5 cellular contexts compared by ENCODE assay signal in genomic region chr9:120530220-120530832, GRCh38. TPM values are rescaled to one million over a fixed set of nuclear protein-coding genes. Genes with fewer than 3 reads are reported as not detected.
DNase-seq lines count a peak whose midpoint lies in the region; TF ChIP-seq lines count a peak whose summit lies in the region.
"Not testable (repeated sequence)": the region's sequence is repeated elsewhere in the genome, so short reads cannot be mapped to it uniquely, and the experiment has no call there.

No MANE protein-coding gene starts in this region.

- not testable (repeated sequence) for H3K4me3 ChIP-seq in HEK293 (ENCODE audit: low read depth, low read length); liver (ENCODE audit: low read depth in 1 of 3, low read length in 3 of 3); thyroid gland (replicated peaks in 1 of 3)

- H3K27me3 Mint-ChIP-seq in endothelial cell (ENCODE audit: unreplicated experiment) = not testable (repeated sequence)

- peaks cover 54% of the 10 kb centered on the region for H3K36me3 Mint-ChIP-seq in endothelial cell (ENCODE audit: low read depth, unreplicated experiment)

- not testable (repeated sequence) for H3K27ac Mint-ChIP-seq in endothelial cell (ENCODE audit: unreplicated experiment)

- not testable (repeated sequence) for TF ChIP-seq RAD21 in liver (IDR thresholded peaks at IDR 0.05)

- DNase-seq in NCI-H69 (lab: John Stamatoyannopoulos, UW) = peak; percentile 19
- not testable (repeated sequence) for DNase-seq in endothelial cell (ENCODE audit: low spot score)
- DNase-seq in thyroid gland = peak; percentile 59 to 63

- CTCF ChIA-PET in HEK293 (lab: Yijun Ruan, JAX) = interaction anchor here (0.8 to 2.6 kb wide), 4 partner anchors 10 to 82 kb away, joined by 3 to 9 read pairs (median 6); no protein-coding TSS in a partner anchor

- not testable (repeated sequence) for H3K4me1 Mint-ChIP-seq in endothelial cell (ENCODE audit: unreplicated experiment)

- H3K27ac ChIP-seq in HEK293 (ENCODE audit: extremely low read depth, low read depth, low read length); liver (ENCODE audit: low read depth in 1 of 2, low read length in 2 of 2): not testable (repeated sequence)
- peak overlapping the region; percentile 45 to 71 (median 62) for H3K27ac ChIP-seq in thyroid gland

- H3K27me3 ChIP-seq in liver (ENCODE audit: control insufficient read depth in 4 of 4, insufficient read depth in 4 of 4, low read length in 3 of 4); thyroid gland: not testable (repeated sequence)

- not testable (repeated sequence) for TF ChIP-seq CTCF in HEK293 (tag by site-specific recombination; IDR thresholded peaks at IDR 0.05); endothelial cell (IDR thresholded peaks at IDR 0.05; ENCODE audit: unreplicated experiment); liver (IDR thresholded peaks at IDR 0.05; ENCODE audit: low read depth, low read length, missing input control); thyroid gland (IDR thresholded peaks at IDR 0.05)

- peak overlapping the region; percentile 4 for H3K4me3 Mint-ChIP-seq in endothelial cell (ENCODE audit: unreplicated experiment)

- WGBS in liver = 61% methylated on average over 6 of the region's 6 CpGs
- 59% methylated on average over 6 of the region's 6 CpGs for WGBS in thyroid gland, 2 donors

- H3K4me1 ChIP-seq in HEK293 (ENCODE audit: control insufficient read depth, insufficient read depth, low read length); liver (ENCODE audit: control insufficient read depth in 4 of 4, insufficient read depth in 4 of 4, low read length in 3 of 4): not testable (repeated sequence)
- peaks cover 23 to 40% of the 10 kb centered on the region in 2 donors for H3K4me1 ChIP-seq in thyroid gland

- H3K9me3 Mint-ChIP-seq in endothelial cell (ENCODE audit: unreplicated experiment) = not testable (repeated sequence)

- not testable (repeated sequence) for H3K9ac ChIP-seq in liver (ENCODE audit: low read depth in 1 of 2, low read length in 2 of 2)

- H3K36me3 ChIP-seq in HEK293 (ENCODE audit: control insufficient read depth in 2 of 2, insufficient read depth in 1 of 2, low read length in 2 of 2) (peaks cover 15 to 90% of the 10 kb centered on the region in 2 experiments; a peak in 2 of 3 replicates), liver (ENCODE audit: control insufficient read depth in 4 of 4, insufficient read depth in 3 of 4, low read depth in 1 of 4, low read length in 3 of 4) (peaks cover 4 to 56% (median 42%) of the 10 kb centered on the region in 4 donors)
- H3K36me3 ChIP-seq in thyroid gland = not testable (repeated sequence)

- TF ChIP-seq POLR2A in thyroid gland (IDR thresholded peaks at IDR 0.05) = not testable (repeated sequence)

- H3K9me3 ChIP-seq in HEK293 (ENCODE audit: control insufficient read depth, insufficient read depth, low read depth, low read length); liver (ENCODE audit: control insufficient read depth in 4 of 4, low read length in 3 of 4); thyroid gland: not testable (repeated sequence)

- intact Hi-C loops in thyroid gland (cut with DNase I) = loop anchor here (10.0 kb wide), 2 partner anchors 166 to 976 kb away; no protein-coding TSS in a partner anchor

- POLR2A ChIA-PET in HEK293 (lab: Yijun Ruan, JAX) = not testable (repeated sequence)

TF ChIP-seq in HEK293, 187 proteins besides CTCF, POLR2A, EP300 and RAD21:
- peak; percentile 93 for TF ChIP-seq ZNF146 (tag by site-specific recombination; IDR thresholded peaks at IDR 0.05)

TF ChIP-seq in liver, 16 proteins besides CTCF, POLR2A, EP300 and RAD21:
- TF ChIP-seq HNF4A (conservative IDR thresholded peaks at IDR 0.05) (peak; percentile 48 to 66), SP1 (IDR thresholded peaks at IDR 0.05) (peak; percentile 55), FOXA2 (IDR thresholded peaks at IDR 0.05) (peak; percentile 28), RXRA (IDR thresholded peaks at IDR 0.05) (peak; percentile 31 to 55)
TF ChIP-seq in liver: peak in this region for 4; not testable (repeated sequence) for 12.

RNA-seq across cellular contexts. Expression of gene CDK5RAP2, which starts 49.6 kb away (rescaled TPM):
- total RNA-seq in endothelial cell (ENCODE audit: unreplicated experiment) = 50.8 TPM
- total RNA-seq in liver = 10 to 100 TPM; 29.3 to 38.9 TPM
- 10 to 100 TPM; 11.7 to 14.1 TPM for polyA plus RNA-seq in liver
- 10 to 100 TPM; 39.5 to 51.9 (median 46.9) TPM for total RNA-seq in thyroid gland
